In genomic region chr10:80029205-80029604, GRCh38 we compare ENCODE assay signal across 8 cellular contexts. TPM values are rescaled to one million over a fixed set of nuclear protein-coding genes. Genes with fewer than 3 reads are reported as not detected.
DNase-seq lines count a peak whose midpoint lies in the region; ATAC-seq and TF ChIP-seq lines count a peak whose summit lies in the region.
"Not testable (repeated sequence)": the region's sequence is repeated elsewhere in the genome, so short reads cannot be mapped to it uniquely, and the experiment has no call there.

No MANE protein-coding gene starts in this region.

- TF ChIP-seq RAD21 in SK-N-SH (IDR thresholded peaks at IDR 0.05; ENCODE audit: low read length): peak; percentile 45

- H3K4me2 ChIP-seq in SK-N-SH: not testable (repeated sequence)

- not testable (repeated sequence) for DNase-seq in BJ (ENCODE audit: low read depth); osteocyte (ENCODE audit: extremely low spot score, unreplicated experiment)
- DNase-seq in NCI-H1694 (lab: John Stamatoyannopoulos, UW) (peak; percentile 30), SK-N-SH (peak; percentile 22), epithelial cell of esophagus (ENCODE audit: low read depth) (peak; percentile 57)

- not testable (repeated sequence) for H3K4me1 ChIP-seq in SK-N-SH (ENCODE audit: control insufficient read depth in 1 of 2, insufficient read depth in 2 of 2, low read depth in 1 of 2, low read length in 1 of 2)

- not testable (repeated sequence) for H3K4me3 Mint-ChIP-seq in osteocyte (ENCODE audit: unreplicated experiment)

- 47% methylated on average over 3 of the region's 3 CpGs for whole genome bisulfite sequencing in SK-N-SH (ENCODE audit: low lambda C conversion rate)

- H2AFZ ChIP-seq in SK-N-SH (ENCODE audit: low read depth): 0 out of 2 replicates have a peak overlapping the region, but pooled peaks have one; percentile 46

- TF ChIP-seq EP300 in SK-N-SH (IDR thresholded peaks at IDR 0.05; ENCODE audit: borderline replicate concordance in 1 of 2, low read depth in 1 of 2, low read length in 1 of 2): not testable (repeated sequence)

- H3K4me1 Mint-ChIP-seq in osteocyte (ENCODE audit: unreplicated experiment): not testable (repeated sequence)

- ATAC-seq in GM18861 (IDR thresholded peaks at IDR 0.05; ENCODE audit: unreplicated experiment) (peak; percentile 68), GM21737 (IDR thresholded peaks at IDR 0.05; ENCODE audit: unreplicated experiment) (peak; percentile 55), HG03342 (IDR thresholded peaks at IDR 0.05; ENCODE audit: unreplicated experiment) (peak; percentile 82)

- H3K9me3 ChIP-seq in SK-N-SH: not testable (repeated sequence)

- not testable (repeated sequence) for H3K27ac ChIP-seq in SK-N-SH (ENCODE audit: low read depth in 2 of 2, low read length in 1 of 2)

- TF ChIP-seq CTCF in BJ (IDR thresholded peaks at IDR 0.05; ENCODE audit: insufficient read depth, low read depth, low read length) (0 out of 2 replicates have a peak, but pooled peaks have one; percentile 10), SK-N-SH (IDR thresholded peaks at IDR 0.05) (peak; percentile 28; the same call in 1 of the 2 replicates), epithelial cell of esophagus (IDR thresholded peaks at IDR 0.05; ENCODE audit: insufficient read depth, low read depth, low read length, missing control alignments) (peak; percentile 62), osteocyte (IDR thresholded peaks at IDR 0.05) (peak; percentile 25)

- not testable (repeated sequence) for H3K9me2 ChIP-seq in SK-N-SH

- not testable (repeated sequence) for H3K9ac ChIP-seq in SK-N-SH

- H4K20me1 ChIP-seq in SK-N-SH (ENCODE audit: insufficient read depth): not testable (repeated sequence)

- H3F3A ChIP-seq in SK-N-SH (replicated peaks; ENCODE audit: insufficient read depth): not testable (repeated sequence)

- not testable (repeated sequence) for H3K4me3 ChIP-seq in BJ (ENCODE audit: low read depth, low read length); SK-N-SH (ENCODE audit: low read depth in 2 of 2, low read length in 1 of 2); epithelial cell of esophagus (ENCODE audit: low read length)

- H3K27ac Mint-ChIP-seq in osteocyte (ENCODE audit: unreplicated experiment): not testable (repeated sequence)

- H3K9me3 Mint-ChIP-seq in osteocyte (ENCODE audit: unreplicated experiment): not testable (repeated sequence)

- H3K27me3 ChIP-seq in BJ (ENCODE audit: control insufficient read depth, insufficient read depth, low read length); SK-N-SH (ENCODE audit: insufficient read depth): not testable (repeated sequence)

- not testable (repeated sequence) for H3K79me2 ChIP-seq in SK-N-SH (ENCODE audit: insufficient read depth)

- not testable (repeated sequence) for H3K36me3 ChIP-seq in BJ (ENCODE audit: control insufficient read depth, insufficient read depth, low read length); SK-N-SH (replicated peaks in 1 of 2; ENCODE audit: control insufficient read depth in 1 of 2, insufficient read depth in 2 of 2, low read length in 1 of 2)

- CTCF ChIA-PET in BJ (lab: Yijun Ruan, JAX) (interaction anchor here (0.6 to 1.1 kb wide), 4 partner anchors 18 to 654 kb away, joined by 3 to 4 read pairs (median 3); no protein-coding TSS in a partner anchor), SK-N-SH (lab: Yijun Ruan, JAX) (interaction anchor here (0.9 to 1.0 kb wide), 2 partner anchors 18 to 467 kb away, joined by 3 read pairs; no protein-coding TSS in a partner anchor)

- POLR2A ChIA-PET in BJ (lab: Charles Lee); SK-N-SH (lab: Yijun Ruan, JAX): not testable (repeated sequence)

- H3K27me3 Mint-ChIP-seq in osteocyte (ENCODE audit: unreplicated experiment): peaks cover 12% of the 10 kb centered on the region

- H3K36me3 Mint-ChIP-seq in osteocyte (ENCODE audit: unreplicated experiment): not testable (repeated sequence)

RNA-seq across cellular contexts. Expression of gene TMEM254, which starts 49.3 kb away (rescaled TPM):
- polyA plus RNA-seq in BJ (2011; rRNA removed) (29.0 and 35.5 TPM in 2 replicates), SK-N-SH (2012; rRNA removed) (20.5 and 27.3 TPM in 2 replicates)
- polyA minus RNA-seq in BJ (2011; rRNA and poly(A)+ RNA removed): 9.8 and 12.1 TPM in 2 replicates
- 24.2 and 28.0 TPM in 2 replicates for polyA plus RNA-seq in SK-N-SH (2012; cell fraction: cytosol; rRNA removed)
- polyA plus RNA-seq in SK-N-SH (2012; cell fraction: nucleus; rRNA removed): 10.1 and 21.5 TPM in 2 replicates
- 19.4 and 22.2 TPM in 2 replicates for total RNA-seq in osteocyte

Comparison
In these comparisons a context has a peak if more than half of its experiments do, and no peak if none do; other contexts are left out.
1. CTCF ChIP-seq: peak in every context shown above with its lines; median percentile 62 in epithelial cell of esophagus; 28 in SK-N-SH; 25 in osteocyte; 10 in BJ.